8 cellular contexts compared by ENCODE assay signal in the genomic region with DNA sequence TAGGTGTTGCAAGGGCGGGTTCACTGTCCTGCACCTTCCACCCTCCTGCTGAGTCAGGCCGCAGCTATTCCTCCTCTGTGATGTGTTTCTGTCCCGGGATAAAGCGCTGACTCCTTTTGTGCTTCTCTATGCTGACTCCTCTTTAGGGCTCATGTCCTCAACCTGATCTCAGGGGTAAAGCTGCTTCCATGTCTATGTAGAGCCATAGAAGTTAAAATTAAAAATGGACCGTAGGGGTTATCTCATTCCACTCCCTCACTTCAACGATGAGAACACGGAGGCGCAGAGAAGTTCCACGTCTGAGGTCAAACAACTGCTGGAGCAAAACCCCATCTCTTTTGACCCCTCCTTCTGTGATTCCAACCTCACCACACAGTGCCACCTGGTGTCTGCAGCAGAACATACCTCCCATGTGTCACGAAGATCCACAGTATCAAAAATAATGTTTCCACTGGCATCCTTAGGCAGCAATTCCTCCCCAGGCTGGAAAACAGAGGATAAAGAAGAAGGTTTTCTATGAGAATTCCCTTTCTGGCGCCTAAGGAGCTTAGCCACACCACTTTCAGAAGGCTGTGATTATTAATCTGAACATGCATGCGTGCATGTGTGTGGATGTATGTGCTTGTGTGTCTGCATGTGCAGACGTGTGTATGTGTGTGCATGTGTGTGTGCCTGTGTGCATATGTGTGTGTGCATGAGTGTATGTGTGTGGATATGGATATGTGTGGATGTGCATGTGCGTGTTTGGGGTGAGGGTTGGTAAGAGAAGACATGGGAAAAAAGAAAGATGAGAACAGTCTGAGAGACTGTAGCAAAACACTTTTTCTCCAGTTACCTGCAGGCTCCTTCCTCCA.
DNase-seq lines count a peak whose midpoint lies in the region; TF ChIP-seq lines count a peak whose summit lies in the region.

No MANE protein-coding gene starts in this region.

- no peaks in the 10 kb centered on the region for H3K9me3 ChIP-seq in thyroid gland

- H3K4me3 ChIP-seq in HFF-Myc (replicated peaks; ENCODE audit: low read depth, low read length) (no peak overlapping the region), thyroid gland (replicated peaks in 1 of 3) (no peak overlapping the region)

- H3K36me3 ChIP-seq in thyroid gland, result no peaks in the 10 kb centered on the region

- DNase-seq in DMS 273 (lab: John Stamatoyannopoulos, UW; ENCODE audit: unreplicated experiment), result peak; percentile 58
- DNase-seq in DMS 273 treated with DMSO at 0.1 percent for 48 hours (lab: John Stamatoyannopoulos, UW), result no peak
- no peak for DNase-seq in HFF-Myc (ENCODE audit: extremely low read depth, low read depth)
- peak; percentile 1 for DNase-seq in NCI-H1105 treated with DMSO at 0.1 percent for 48 hours (lab: John Stamatoyannopoulos, UW)
- peak; percentile 57 for DNase-seq in activated CD4-positive, CD25-positive, alpha-beta regulatory T cell treated with anti-CD3 and anti-CD28 coated beads, Interleukin-2, amount 50 U/mL, for 72 hours
- DNase-seq in ecto neural progenitor cell (ENCODE audit: low spot score), result peak; percentile 66
- peak; percentile 36 for DNase-seq in medulla oblongata (ENCODE audit: extremely low spot score)
- DNase-seq in thyroid gland, result peak; percentile 64 to 78

- intact Hi-C loops in thyroid gland (cut with DNase I), result loop anchor here (10.0 kb wide), 3 partner anchors 189 to 469 kb away; a partner anchor contains a TSS

- WGBS in thyroid gland, 2 donors, result 38 to 54% methylated on average over 14 of the region's 14 CpGs

- no peak overlapping the region for H3K27ac ChIP-seq in thyroid gland

- no peaks in the 10 kb centered on the region for H3K27me3 ChIP-seq in thyroid gland

- peak; percentile 68 for TF ChIP-seq CTCF in HFF-Myc (IDR thresholded peaks at IDR 0.05; ENCODE audit: low read depth, low read length, missing control alignments)
- peak in 5 of 6 experiments; percentile 42 to 82 (median 76) for TF ChIP-seq CTCF in thyroid gland (IDR thresholded peaks at IDR 0.05)

- H3K4me1 ChIP-seq in thyroid gland, result no peaks in the 10 kb centered on the region

- TF ChIP-seq POLR2A in thyroid gland (IDR thresholded peaks at IDR 0.05), result no peak

Comparison
In these comparisons a context has a peak if more than half of its experiments do, and no peak if none do; other contexts are left out.
1. DNase-seq: peak in DMS 273 (single experiment), NCI-H1105 treated with DMSO at 0.1 percent for 48 hours (single experiment), activated CD4-positive, CD25-positive, alpha-beta regulatory T cell treated with anti-CD3 and anti-CD28 coated beads, Interleukin-2, amount 50 U/mL, for 72 hours (single experiment), ecto neural progenitor cell (single experiment), medulla oblongata (single experiment) and thyroid gland (2 of 2); none in DMS 273 treated with DMSO at 0.1 percent for 48 hours (single experiment) and HFF-Myc (single experiment).